8 cellular contexts compared by ENCODE assay signal in genomic region chr4:105895324-105895608, GRCh38. TPM values are rescaled to one million over a fixed set of nuclear protein-coding genes. Genes with fewer than 3 reads are reported as not detected.
DNase-seq lines count a peak whose midpoint lies in the region; ATAC-seq and TF ChIP-seq lines count a peak whose summit lies in the region.

Gene NPNT, plus strand, starts transcription at chr4:105895471. Its CDS starts 182 bp downstream, at chr4:105895653.

- no peak for TF ChIP-seq POLR2A in suprapubic skin (IDR thresholded peaks at IDR 0.05)

- peaks cover 5% of the 10 kb centered on the region for H3K4me1 ChIP-seq in adipocyte (ENCODE audit: control insufficient read depth, insufficient read depth, low read length)
- H3K4me1 ChIP-seq in suprapubic skin = peaks cover 31% of the 10 kb centered on the region

- peaks cover 0 to 5% (median under 1%) of the 10 kb centered on the region in 9 donors for H3K9me3 Mint-ChIP-seq in naive thymus-derived CD8-positive, alpha-beta T cell

- ATAC-seq in GM19035 (IDR thresholded peaks at IDR 0.05; ENCODE audit: unreplicated experiment) (peak; percentile 43), HG03460 (IDR thresholded peaks at IDR 0.05; ENCODE audit: unreplicated experiment) (peak; percentile 32)
- no peak for ATAC-seq in naive thymus-derived CD8-positive, alpha-beta T cell

- WGBS in suprapubic skin = 1% methylated on average over 17 of the region's 34 CpGs

- TF ChIP-seq CTCF in 22Rv1 (IDR thresholded peaks at IDR 0.05) (no peak), kidney epithelial cell (IDR thresholded peaks at IDR 0.05; ENCODE audit: insufficient read depth, low read length, poor library complexity, severe bottlenecking) (no peak), suprapubic skin (IDR thresholded peaks at IDR 0.05) (no peak)

- H3K4me3 ChIP-seq in adipocyte (ENCODE audit: low read length) = peak within 1 kb of the TSS; percentile 70
- H3K4me3 ChIP-seq in kidney epithelial cell (ENCODE audit: low read depth, low read length) = peak within 1 kb of the TSS; percentile 49
- H3K4me3 ChIP-seq in suprapubic skin = peak within 1 kb of the TSS; percentile 68

- peaks cover 0 to 13% (median 0%) of the 10 kb centered on the region in 3 donors for H3K36me3 Mint-ChIP-seq in naive thymus-derived CD8-positive, alpha-beta T cell

- no peak within 1 kb of the TSS for H3K9ac ChIP-seq in adipocyte (ENCODE audit: low read length)

- peaks cover 54 to 85% (median 64%) of the 10 kb centered on the region in 5 donors for H3K27me3 Mint-ChIP-seq in naive thymus-derived CD8-positive, alpha-beta T cell

- H3K4me3 Mint-ChIP-seq in naive thymus-derived CD8-positive, alpha-beta T cell = peak within 1 kb of the TSS in 2 of 10 donors; percentile 41 to 55

- no peaks in the 10 kb centered on the region for H3K36me3 ChIP-seq in adipocyte (ENCODE audit: control insufficient read depth, insufficient read depth, low read length, severe bottlenecking)
- H3K36me3 ChIP-seq in kidney epithelial cell (ENCODE audit: control insufficient read depth, insufficient read depth, low read length) = no peaks in the 10 kb centered on the region
- H3K36me3 ChIP-seq in suprapubic skin = no peaks in the 10 kb centered on the region

- no peak for TF ChIP-seq EP300 in suprapubic skin (IDR thresholded peaks at IDR 0.05)

- H3K27me3 ChIP-seq in adipocyte (replicated peaks; ENCODE audit: control insufficient read depth, insufficient read depth, low read length) (peaks cover 86% of the 10 kb centered on the region), kidney epithelial cell (ENCODE audit: control insufficient read depth, insufficient read depth, low read length) (peaks cover 27% of the 10 kb centered on the region), suprapubic skin (peaks cover 13% of the 10 kb centered on the region)

- H3K27ac ChIP-seq in 22Rv1 (peak within 1 kb of the TSS; percentile 71), suprapubic skin (peak within 1 kb of the TSS; percentile 55)

- H3K9me3 ChIP-seq in adipocyte (ENCODE audit: control insufficient read depth, low read length) = no peaks in the 10 kb centered on the region
- no peaks in the 10 kb centered on the region for H3K9me3 ChIP-seq in suprapubic skin

- H3K27ac Mint-ChIP-seq in naive thymus-derived CD8-positive, alpha-beta T cell = no peak within 1 kb of the TSS

- H3K4me1 Mint-ChIP-seq in naive thymus-derived CD8-positive, alpha-beta T cell = peaks cover 0 to 9% (median 3%) of the 10 kb centered on the region in 4 donors

- POLR2A ChIA-PET in naive thymus-derived CD8-positive, alpha-beta T cell (lab: Charles Lee) = no interaction called here

- DNase-seq in adipocyte (ENCODE audit: low read depth) = peak; percentile 46
- no peak for DNase-seq in kidney epithelial cell (ENCODE audit: low read depth)
- DNase-seq in suprapubic skin (ENCODE audit: low spot score in 2 of 2) = no peak
- no peak for DNase-seq in naive thymus-derived CD8-positive, alpha-beta T cell
- no peak for DNase-seq in cerebellum (ENCODE audit: low spot score)

RNA-seq across cellular contexts. Expression of gene NPNT, which starts in this region (rescaled TPM):
- 4.6 and 7.3 TPM in 2 replicates for total RNA-seq in kidney epithelial cell
- 1 to 10 TPM; 3.6 to 6.6 (median 4.8) TPM for total RNA-seq in suprapubic skin
- total RNA-seq in naive thymus-derived CD8-positive, alpha-beta T cell = not detected
- polyA plus RNA-seq in naive thymus-derived CD8-positive, alpha-beta T cell = not detected
- total RNA-seq in cerebellum = 2.0 TPM

Comparison
In these comparisons a context has a peak if more than half of its experiments do, and no peak if none do; other contexts are left out.
1. ATAC-seq: peak in GM19035 (single experiment) and HG03460 (single experiment); none in naive thymus-derived CD8-positive, alpha-beta T cell (0 of 2).
2. Peak in every context shown above with its lines, with median percentiles within 50 percentile points of each other: H3K4me3 ChIP-seq.